18 cellular contexts compared by ENCODE assay signal in genomic region chr2:161400076-161400475, GRCh38. TPM values are rescaled to one million over a fixed set of nuclear protein-coding genes. Genes with fewer than 3 reads are reported as not detected.
"Had no signal": no experiment of that assay in that cellular context is flagged by ENCODE, and none has a peak within 500 bp of the region (broad histone marks: within the 10 kb centered on the region; RNA-seq: fewer than 3 reads in every experiment).

No MANE protein-coding gene starts in this region.

- H3K4me3 ChIP-seq: left ventricle myocardium inferior, prostate gland, right lobe of liver, spleen, tibial artery had no signal

- H3K36me3 ChIP-seq: prostate gland had no signal

- H3K27me3 ChIP-seq: right lobe of liver, spleen, tibial artery had no signal

- H3K9me3 Mint-ChIP-seq: effector memory CD8-positive, alpha-beta T cell; nephron had no signal

- H3K9me3 ChIP-seq: left ventricle myocardium inferior, prostate gland, right lobe of liver, spleen, tibial artery had no signal

- H3K4me3 Mint-ChIP-seq: activated CD4-positive, alpha-beta T cell treated with anti-CD3 and anti-CD28 coated beads for 36 hours; activated CD8-positive, alpha-beta T cell treated with anti-CD3 and anti-CD28 coated beads, Interleukin-2, amount 10 ng/mL, durations not matched to agents 7 days and 5 days; effector memory CD8-positive, alpha-beta T cell; nephron; stimulated activated memory B cell treated with anti-CD40 and anti-IgM and Interleukin-4, amounts not matched to agents 10 μg/mL and 1 μg/mL and 100 μg/mL, for 72 hours had no signal

- H3K4me1 ChIP-seq: left ventricle myocardium inferior, prostate gland, right lobe of liver, spleen, tibial artery had no signal

- H3K27ac ChIP-seq: left ventricle myocardium inferior, prostate gland, right lobe of liver, spleen, tibial artery had no signal

- H3K27ac Mint-ChIP-seq: activated CD4-positive, alpha-beta T cell treated with anti-CD3 and anti-CD28 coated beads for 36 hours; activated CD8-positive, alpha-beta T cell treated with anti-CD3 and anti-CD28 coated beads, Interleukin-2, amount 10 ng/mL, durations not matched to agents 7 days and 5 days; effector memory CD8-positive, alpha-beta T cell; nephron; stimulated activated memory B cell treated with anti-CD40 and anti-IgM and Interleukin-4, amounts not matched to agents 10 μg/mL and 1 μg/mL and 100 μg/mL, for 72 hours had no signal

- ATAC-seq: activated CD4-positive, alpha-beta T cell treated with anti-CD3 and anti-CD28 coated beads for 36 hours; activated CD8-positive, alpha-beta T cell treated with anti-CD3 and anti-CD28 coated beads, Interleukin-2, amount 10 ng/mL, durations not matched to agents 7 days and 5 days; effector memory CD8-positive, alpha-beta T cell; right lobe of liver; stimulated activated memory B cell treated with anti-CD40 and anti-IgM and Interleukin-4, amounts not matched to agents 10 μg/mL and 1 μg/mL and 100 μg/mL, for 72 hours had no signal

- H3K4me1 Mint-ChIP-seq: activated CD4-positive, alpha-beta T cell treated with anti-CD3 and anti-CD28 coated beads for 36 hours; nephron; stimulated activated memory B cell treated with anti-CD40 and anti-IgM and Interleukin-4, amounts not matched to agents 10 μg/mL and 1 μg/mL and 100 μg/mL, for 72 hours had no signal

- H3K27me3 Mint-ChIP-seq: activated CD4-positive, alpha-beta T cell treated with anti-CD3 and anti-CD28 coated beads for 36 hours; effector memory CD8-positive, alpha-beta T cell; stimulated activated memory B cell treated with anti-CD40 and anti-IgM and Interleukin-4, amounts not matched to agents 10 μg/mL and 1 μg/mL and 100 μg/mL, for 72 hours had no signal

- DNase-seq: activated CD4-positive, alpha-beta T cell treated with anti-CD3 and anti-CD28 coated beads for 36 hours; activated CD8-positive, alpha-beta memory T cell treated with anti-CD3 and anti-CD28 coated beads, Interleukin-2, amount 50 U/mL, for 48 hours; activated CD8-positive, alpha-beta T cell treated with anti-CD3 and anti-CD28 coated beads, Interleukin-2, amount 10 ng/mL, durations not matched to agents 7 days and 5 days; effector memory CD8-positive, alpha-beta T cell; erythroblast; foreskin melanocyte; head of caudate nucleus; islet precursor cell; left ventricle myocardium inferior; mesendoderm; right lobe of liver; spleen; stimulated activated CD4-positive, alpha-beta T cell treated with anti-CD3 and anti-CD28 coated beads, Interleukin-1b, Interleukin-23, amount 100 ng/mL, for 48 hours; T-helper 9 cell; tibial artery had no signal

RNA-seq across cellular contexts. Expression of gene TBR1, which starts 16.0 kb away (rescaled TPM):
- total RNA-seq: left ventricle myocardium inferior, right lobe of liver had no signal
